ENCODE assay signal across 8 cellular contexts in genomic region chr4:38663801-38664703, GRCh38. TPM values are rescaled to one million over a fixed set of nuclear protein-coding genes. Genes with fewer than 3 reads are reported as not detected.
A peak's percentile ranks its signal among the peaks of the same experiment; 100 is the strongest.
DNase-seq lines count a peak whose midpoint lies in the region; ATAC-seq and TF ChIP-seq lines count a peak whose summit lies in the region.

Gene KLF3 (plus strand): TSS chr4:38664199. CDS start chr4:38680626, 16,427 bp downstream.

- H2AFZ ChIP-seq in DND-41 (ENCODE audit: low read depth, low read length) (peak within 1 kb of the TSS; percentile 67), GM23248 (peak within 1 kb of the TSS; percentile 71), neural cell (ENCODE audit: low read depth, low read length) (peak within 1 kb of the TSS; percentile 66)

- H3K9me2 ChIP-seq in GM23248 (ENCODE audit: insufficient read depth) (no peaks in the 10 kb centered on the region), neural cell (ENCODE audit: insufficient read depth, low read length) (no peaks in the 10 kb centered on the region)

- DNase-seq in DND-41 (peak; percentile 69), GM23248 (peak; percentile 94), LHCN-M2 (ENCODE audit: low read depth) (peak; percentile 80), SJCRH30 (peak; percentile 88 to 89), activated gamma-delta T cell treated with Interleukin-2 at 50 U/mL for 16 hours (peak; percentile 89), fibroblast of villous mesenchyme (ENCODE audit: low read depth) (peak; percentile 93)
- DNase-seq in stimulated activated naive CD8-positive, alpha-beta T cell treated with anti-CD3 and anti-CD28 coated beads, Interleukin-15, amount 100 ng/mL, for 72 hours: peak; percentile 79

- H3K27me3 ChIP-seq in DND-41 (ENCODE audit: insufficient read depth, low read length, poor library complexity): peaks cover 65% of the 10 kb centered on the region
- H3K27me3 ChIP-seq in GM23248 (replicated peaks; ENCODE audit: insufficient read depth): no peaks in the 10 kb centered on the region
- no peaks in the 10 kb centered on the region for H3K27me3 ChIP-seq in SJCRH30
- H3K27me3 ChIP-seq in neural cell (ENCODE audit: insufficient read depth, low read depth, low read length): no peaks in the 10 kb centered on the region

- H3K9me3 ChIP-seq in DND-41 (ENCODE audit: insufficient read depth, low read length, severe bottlenecking): no peaks in the 10 kb centered on the region
- H3K9me3 ChIP-seq in GM23248 (ENCODE audit: low read depth): no peaks in the 10 kb centered on the region
- no peaks in the 10 kb centered on the region for H3K9me3 ChIP-seq in SJCRH30 (replicated peaks)
- no peaks in the 10 kb centered on the region for H3K9me3 ChIP-seq in neural cell (ENCODE audit: low read length)

- H3K27ac Mint-ChIP-seq in stimulated activated naive CD8-positive, alpha-beta T cell treated with anti-CD3 and anti-CD28 coated beads, Interleukin-15, amount 100 ng/mL, for 72 hours: peak within 1 kb of the TSS; percentile 67 to 86

- TF ChIP-seq CTCF in DND-41 (IDR thresholded peaks at IDR 0.05; ENCODE audit: borderline replicate concordance, extremely low read depth, low read length, poor library complexity, severe bottlenecking) (no peak), fibroblast of villous mesenchyme (IDR thresholded peaks at IDR 0.05; ENCODE audit: insufficient read depth, low read depth, low read length) (no peak), neural cell (IDR thresholded peaks at IDR 0.05; ENCODE audit: poor library complexity, severe bottlenecking) (no peak)

- H4K20me1 ChIP-seq in DND-41 (ENCODE audit: insufficient read depth, low read length) (peaks cover 3% of the 10 kb centered on the region), GM23248 (ENCODE audit: insufficient read depth) (no peaks in the 10 kb centered on the region), neural cell (ENCODE audit: insufficient read depth) (no peaks in the 10 kb centered on the region)

- H3K4me2 ChIP-seq in DND-41 (ENCODE audit: insufficient read depth, low read length) (peak within 1 kb of the TSS; percentile 84), GM23248 (ENCODE audit: unreplicated experiment) (peak within 1 kb of the TSS; percentile 96), neural cell (ENCODE audit: low read length) (peak within 1 kb of the TSS; percentile 97)

- peak within 1 kb of the TSS; percentile 90 for H3K4me3 Mint-ChIP-seq in stimulated activated naive CD8-positive, alpha-beta T cell treated with anti-CD3 and anti-CD28 coated beads, Interleukin-15, amount 100 ng/mL, for 72 hours

- H3K27me3 Mint-ChIP-seq in stimulated activated naive CD8-positive, alpha-beta T cell treated with anti-CD3 and anti-CD28 coated beads, Interleukin-15, amount 100 ng/mL, for 72 hours: no peaks in the 10 kb centered on the region

- H3K4me1 ChIP-seq in DND-41 (ENCODE audit: insufficient read depth, low read length): peaks cover 37% of the 10 kb centered on the region
- H3K4me1 ChIP-seq in GM23248 (ENCODE audit: insufficient read depth): peaks cover 29% of the 10 kb centered on the region
- H3K4me1 ChIP-seq in SJCRH30: peaks cover 17% of the 10 kb centered on the region

- 0 to 1% methylated on average over 30 to 69 of the region's 110 CpGs for WGBS in GM23248 (ENCODE audit: low coverage in 1 of 2, low lambda C conversion rate in 2 of 2, missing lambda C conversion rate in 2 of 2), 2 experiments

- H3K9ac ChIP-seq in DND-41 (ENCODE audit: low read depth, low read length) (peak within 1 kb of the TSS; percentile 67), GM23248 (peak within 1 kb of the TSS; percentile 99), neural cell (ENCODE audit: low read length) (peak within 1 kb of the TSS; percentile 85)

- peaks cover 6 to 9% of the 10 kb centered on the region in 2 donors for H3K9me3 Mint-ChIP-seq in stimulated activated naive CD8-positive, alpha-beta T cell treated with anti-CD3 and anti-CD28 coated beads, Interleukin-15, amount 100 ng/mL, for 72 hours

- in situ Hi-C loops in GM23248 (cut with MboI): no loop called here

- H3K79me2 ChIP-seq in DND-41 (ENCODE audit: insufficient read depth, low read length) (peaks cover 11% of the 10 kb centered on the region), GM23248 (ENCODE audit: insufficient read depth) (peaks cover 59% of the 10 kb centered on the region), neural cell (replicated peaks; ENCODE audit: insufficient read depth, low read length) (peaks cover 42% of the 10 kb centered on the region)

- peaks cover 66% of the 10 kb centered on the region for H3K4me1 Mint-ChIP-seq in stimulated activated naive CD8-positive, alpha-beta T cell treated with anti-CD3 and anti-CD28 coated beads, Interleukin-15, amount 100 ng/mL, for 72 hours

- no peak for TF ChIP-seq RAD21 in neural cell (conservative IDR thresholded peaks at IDR 0.05)

- H3K27ac ChIP-seq in DND-41 (ENCODE audit: low read length) (peak within 1 kb of the TSS; percentile 36), GM23248 (peak within 1 kb of the TSS; percentile 97), SJCRH30 (peak within 1 kb of the TSS; percentile 86), neural cell (ENCODE audit: low read length) (peak within 1 kb of the TSS; percentile 72)

- H3K4me3 ChIP-seq in DND-41 (ENCODE audit: low read depth in 1 of 2, low read length in 2 of 2): peak within 1 kb of the TSS; percentile 19 to 59; a peak in 3 of 4 replicates
- peak within 1 kb of the TSS; percentile 84 for H3K4me3 ChIP-seq in GM23248
- peak within 1 kb of the TSS; percentile 96 for H3K4me3 ChIP-seq in SJCRH30
- H3K4me3 ChIP-seq in fibroblast of villous mesenchyme (ENCODE audit: low read depth, low read length): peak within 1 kb of the TSS; percentile 86
- peak within 1 kb of the TSS; percentile 82 for H3K4me3 ChIP-seq in neural cell (ENCODE audit: low read length)

- H3K36me3 ChIP-seq in DND-41 (ENCODE audit: insufficient read depth, low read length): no peaks in the 10 kb centered on the region
- no peaks in the 10 kb centered on the region for H3K36me3 ChIP-seq in GM23248 (ENCODE audit: low read depth)
- no peaks in the 10 kb centered on the region for H3K36me3 ChIP-seq in SJCRH30
- no peaks in the 10 kb centered on the region for H3K36me3 ChIP-seq in neural cell (ENCODE audit: insufficient read depth, low read length)

- peak; percentile 22 for TF ChIP-seq EP300 in neural cell (conservative IDR thresholded peaks at IDR 0.05; ENCODE audit: poor library complexity, severe bottlenecking)

- peak; percentile 69 for ATAC-seq in DND-41 (ENCODE audit: insufficient read depth, low read depth)
- peak; percentile 77 for ATAC-seq in stimulated activated naive CD8-positive, alpha-beta T cell treated with anti-CD3 and anti-CD28 coated beads, Interleukin-15, amount 100 ng/mL, for 72 hours

- peaks cover 38% of the 10 kb centered on the region for H3F3A ChIP-seq in GM23248 (ENCODE audit: insufficient read depth)
- H3F3A ChIP-seq in neural cell (ENCODE audit: insufficient read depth, low read length, poor library complexity, severe bottlenecking): peaks cover 7% of the 10 kb centered on the region

TF ChIP-seq in neural cell, 6 proteins besides CTCF, POLR2A, EP300 and RAD21:
- TF ChIP-seq EZH2 (IDR thresholded peaks at IDR 0.05; ENCODE audit: borderline replicate concordance, insufficient read depth, low read length, poor library complexity, severe bottlenecking) (no peak), MXI1 (conservative IDR thresholded peaks at IDR 0.05; ENCODE audit: poor library complexity, severe bottlenecking) (peak; percentile 55), TAF1 (IDR thresholded peaks at IDR 0.05; ENCODE audit: low read depth) (peak; percentile 24)

RNA-seq across cellular contexts. Expression of gene KLF3, which starts in this region (rescaled TPM):
- total RNA-seq in GM23248 (2014; rRNA removed; shearing (Covaris generic)): 12.8 and 14.7 TPM in 2 replicates
- polyA plus RNA-seq in GM23248 (2016; fragmentation: Nextera tagmentation; extraction: Ambion mirVana) (12.9 and 13.8 TPM in 2 replicates), neural cell (12.3 and 12.5 TPM in 2 replicates)
- total RNA-seq in LHCN-M2 (2014; rRNA removed) (8.4 and 14.1 TPM in 2 replicates), fibroblast of villous mesenchyme (22.2 and 24.2 TPM in 2 replicates)
- 4.4 TPM for polyA plus RNA-seq in LHCN-M2 (2012)
- 23.6 and 25.9 TPM in 2 replicates for total RNA-seq in SJCRH30 (2014; rRNA removed; shearing (Covaris generic))
- polyA minus RNA-seq in neural cell: 13.6 and 16.1 TPM in 2 replicates

Comparison
In these comparisons a context has a peak if more than half of its experiments do, and no peak if none do; other contexts are left out.
1. Peak in every context shown above with its lines: DNase-seq, ATAC-seq, H3K4me3 ChIP-seq and H3K27ac ChIP-seq.
2. H3K27ac ChIP-seq: peak in every context shown above with its lines; median percentile 97 in GM23248; 86 in SJCRH30; 72 in neural cell; 36 in DND-41.
3. H3K4me3 ChIP-seq: peak in every context shown above with its lines; median percentile 96 in SJCRH30; 86 in fibroblast of villous mesenchyme; 84 in GM23248; 82 in neural cell; 39 in DND-41.